In genomic region chr2:138536302-138536701, GRCh38 we compare ENCODE assay signal across 9 cellular contexts. TPM values are rescaled to one million over a fixed set of nuclear protein-coding genes. Genes with fewer than 3 reads are reported as not detected.
DNase-seq lines count a peak whose midpoint lies in the region; ATAC-seq and TF ChIP-seq lines count a peak whose summit lies in the region.
"Had no signal": no experiment of that assay in that cellular context is flagged by ENCODE, and none has a peak within 500 bp of the region (broad histone marks: within the 10 kb centered on the region; RNA-seq: fewer than 3 reads in every experiment).

No MANE protein-coding gene starts in this region.

- H3K79me2 ChIP-seq in KMS-11 (ENCODE audit: insufficient read depth, low read depth): no peaks in the 10 kb centered on the region; the same call in 1 of the 2 replicates

- TF ChIP-seq CTCF in GM10266 (IDR thresholded peaks at IDR 0.05; ENCODE audit: control insufficient read depth, insufficient read depth, low read depth, missing control alignments): no peak
- no peak for TF ChIP-seq CTCF in KMS-11 (conservative IDR thresholded peaks at IDR 0.05; ENCODE audit: low read depth, low read length)

- peak overlapping the region; percentile 33; the same call in 1 of the 2 replicates for H3K27ac ChIP-seq in KMS-11

- peaks cover 64% of the 10 kb centered on the region for H3K36me3 Mint-ChIP-seq in activated T-cell treated with anti-CD3 and anti-CD28 coated beads, Interleukin-2, amount 50 U/mL, for 24 hours (ENCODE audit: low read depth)
- peaks cover 19% of the 10 kb centered on the region for H3K36me3 Mint-ChIP-seq in activated T-helper 2 cell treated with anti-CD3 and anti-CD28 coated beads, Interferon-gamma antibody, Interleukin-2, Interleukin-4, amounts not matched to agents 10 μg/mL and 5 μg/mL and 100 μg/mL, durations not matched to agents 14 hours and 24 hours and 36 hours (ENCODE audit: low read depth)

- no peaks in the 10 kb centered on the region for H3K36me3 ChIP-seq in KMS-11 (ENCODE audit: insufficient read depth)

- H4K20me1 ChIP-seq in KMS-11 (ENCODE audit: insufficient read depth): no peaks in the 10 kb centered on the region

- intact Hi-C loops in activated T-helper 2 cell treated with anti-CD3 and anti-CD28 coated beads, Interferon-gamma antibody, Interleukin-2, Interleukin-4, amounts not matched to agents 10 μg/mL and 5 μg/mL and 100 μg/mL, durations not matched to agents 14 hours and 24 hours and 36 hours (cut with micrococcal nuclease): no loop called here

- no peak overlapping the region for H2AFZ ChIP-seq in KMS-11 (ENCODE audit: low read depth)

- no peak overlapping the region for H3K9ac ChIP-seq in KMS-11

- DNase-seq in GM10266 (ENCODE audit: extremely low spot score) (peak; percentile 32), iPS-NIHi7 (ENCODE audit: extremely low spot score) (peak; percentile 14), cortex of kidney (lab: John Stamatoyannopoulos, UW) (no peak)
- DNase-seq in stimulated activated CD8-positive, alpha-beta memory T cell treated with anti-CD3 and anti-CD28 coated beads, Interleukin-4, amount 100 ng/mL, for 48 hours: no peak
- no peak for DNase-seq in activated T-cell treated with anti-CD3 and anti-CD28 coated beads, Interleukin-2, amount 50 U/mL, for 24 hours
- no peak for DNase-seq in activated T-helper 2 cell treated with anti-CD3 and anti-CD28 coated beads, Interferon-gamma antibody, Interleukin-2, Interleukin-4, amounts not matched to agents 10 μg/mL and 5 μg/mL and 100 μg/mL, durations not matched to agents 14 hours and 24 hours and 36 hours (ENCODE audit: low spot score)

- peaks cover 14% of the 10 kb centered on the region for H3K9me3 Mint-ChIP-seq in activated T-cell treated with anti-CD3 and anti-CD28 coated beads, Interleukin-2, amount 50 U/mL, for 24 hours
- H3K9me3 Mint-ChIP-seq in activated T-helper 2 cell treated with anti-CD3 and anti-CD28 coated beads, Interferon-gamma antibody, Interleukin-2, Interleukin-4, amounts not matched to agents 10 μg/mL and 5 μg/mL and 100 μg/mL, durations not matched to agents 14 hours and 24 hours and 36 hours: peaks cover 22% of the 10 kb centered on the region

- H3K4me1 ChIP-seq in KMS-11 (ENCODE audit: low read depth, poor library complexity, severe bottlenecking): peaks cover 26% of the 10 kb centered on the region

- peak overlapping the region; percentile 51; the same call in 1 of the 2 replicates for H3K4me2 ChIP-seq in KMS-11

- H3K4me1 Mint-ChIP-seq in activated T-cell treated with anti-CD3 and anti-CD28 coated beads, Interleukin-2, amount 50 U/mL, for 24 hours (ENCODE audit: low read depth): peaks cover 21% of the 10 kb centered on the region
- H3K4me1 Mint-ChIP-seq in activated T-helper 2 cell treated with anti-CD3 and anti-CD28 coated beads, Interferon-gamma antibody, Interleukin-2, Interleukin-4, amounts not matched to agents 10 μg/mL and 5 μg/mL and 100 μg/mL, durations not matched to agents 14 hours and 24 hours and 36 hours (ENCODE audit: low read depth): no peaks in the 10 kb centered on the region

- no peak overlapping the region for H3K4me3 ChIP-seq in KMS-11 (IDR thresholded peaks at IDR 0.05; ENCODE audit: insufficient read depth, low read depth, low read length)

- H3K27me3 Mint-ChIP-seq in activated T-cell treated with anti-CD3 and anti-CD28 coated beads, Interleukin-2, amount 50 U/mL, for 24 hours: no peaks in the 10 kb centered on the region
- no peaks in the 10 kb centered on the region for H3K27me3 Mint-ChIP-seq in activated T-helper 2 cell treated with anti-CD3 and anti-CD28 coated beads, Interferon-gamma antibody, Interleukin-2, Interleukin-4, amounts not matched to agents 10 μg/mL and 5 μg/mL and 100 μg/mL, durations not matched to agents 14 hours and 24 hours and 36 hours (ENCODE audit: low read depth)
- H3K27me3 Mint-ChIP-seq: activated T-helper 17 cell treated with anti-CD3 and anti-CD28 coated beads, Interleukin-2, amount 50 U/mL, for 72 hours had no signal

- H3K4me3 Mint-ChIP-seq in activated T-cell treated with anti-CD3 and anti-CD28 coated beads, Interleukin-2, amount 50 U/mL, for 24 hours: no peak overlapping the region
- no peak overlapping the region for H3K4me3 Mint-ChIP-seq in activated T-helper 2 cell treated with anti-CD3 and anti-CD28 coated beads, Interferon-gamma antibody, Interleukin-2, Interleukin-4, amounts not matched to agents 10 μg/mL and 5 μg/mL and 100 μg/mL, durations not matched to agents 14 hours and 24 hours and 36 hours (ENCODE audit: low read depth)
- H3K4me3 Mint-ChIP-seq: activated T-helper 17 cell treated with anti-CD3 and anti-CD28 coated beads, Interleukin-2, amount 50 U/mL, for 72 hours had no signal

- peak; percentile 97 for ATAC-seq in GM21717 (IDR thresholded peaks at IDR 0.05; ENCODE audit: unreplicated experiment)
- ATAC-seq: activated T-helper 17 cell treated with anti-CD3 and anti-CD28 coated beads, Interleukin-2, amount 50 U/mL, for 72 hours had no signal

- H3K27ac Mint-ChIP-seq in activated T-cell treated with anti-CD3 and anti-CD28 coated beads, Interleukin-2, amount 50 U/mL, for 24 hours: no peak overlapping the region
- H3K27ac Mint-ChIP-seq in activated T-helper 2 cell treated with anti-CD3 and anti-CD28 coated beads, Interferon-gamma antibody, Interleukin-2, Interleukin-4, amounts not matched to agents 10 μg/mL and 5 μg/mL and 100 μg/mL, durations not matched to agents 14 hours and 24 hours and 36 hours: no peak overlapping the region
- H3K27ac Mint-ChIP-seq: activated T-helper 17 cell treated with anti-CD3 and anti-CD28 coated beads, Interleukin-2, amount 50 U/mL, for 72 hours had no signal

- no peaks in the 10 kb centered on the region for H3K27me3 ChIP-seq in KMS-11 (ENCODE audit: insufficient read depth, low read depth)

RNA-seq across cellular contexts. Expression of gene SPOPL, which starts 34.7 kb away (rescaled TPM):
- total RNA-seq in activated T-helper 2 cell treated with anti-CD3 and anti-CD28 coated beads, Interferon-gamma antibody, Interleukin-2, Interleukin-4, amounts not matched to agents 10 μg/mL and 5 μg/mL and 100 μg/mL, durations not matched to agents 14 hours and 24 hours and 36 hours: 15.1 and 17.0 TPM in 2 replicates

Comparison
In these comparisons a context has a peak if more than half of its experiments do, and no peak if none do; other contexts are left out.
1. DNase-seq: peak in GM10266 (single experiment) and iPS-NIHi7 (single experiment); none in cortex of kidney (single experiment), stimulated activated CD8-positive, alpha-beta memory T cell treated with anti-CD3 and anti-CD28 coated beads, Interleukin-4, amount 100 ng/mL, for 48 hours (single experiment), activated T-cell treated with anti-CD3 and anti-CD28 coated beads, Interleukin-2, amount 50 U/mL, for 24 hours (single experiment) and activated T-helper 2 cell treated with anti-CD3 and anti-CD28 coated beads, Interferon-gamma antibody, Interleukin-2, Interleukin-4, amounts not matched to agents 10 μg/mL and 5 μg/mL and 100 μg/mL, durations not matched to agents 14 hours and 24 hours and 36 hours (single experiment).